18 cellular contexts compared by ENCODE assay signal in genomic region chr3:135920275-135920674, GRCh38. TPM values are rescaled to one million over a fixed set of nuclear protein-coding genes. Genes with fewer than 3 reads are reported as not detected.
DNase-seq lines count a peak whose midpoint lies in the region; ATAC-seq and TF ChIP-seq lines count a peak whose summit lies in the region.
"Had no signal": no experiment of that assay in that cellular context is flagged by ENCODE, and none has a peak within 500 bp of the region (broad histone marks: within the 10 kb centered on the region; RNA-seq: fewer than 3 reads in every experiment).

No MANE protein-coding gene starts in this region.

- peak; percentile 39 for DNase-seq in activated CD4-positive, alpha-beta T cell treated with anti-CD3 and anti-CD28 coated beads, Interleukin-2, amount 10 ng/mL, durations not matched to agents 24 days and 14 days
- no peak for DNase-seq in activated CD4-positive, alpha-beta T cell treated with anti-CD3 and anti-CD28 coated beads, Interleukin-2, amount 50 U/mL, for 1 hour
- DNase-seq in PC-3 (peak; percentile 23), foreskin melanocyte (peak; percentile 52), head of caudate nucleus (no peak)
- DNase-seq in stimulated activated naive CD4-positive, alpha-beta T cell (lab: John Stamatoyannopoulos, UW), result no peak
- DNase-seq: AML-193; Caco-2; Calu3; CD4-positive, alpha-beta T cell; CD8-positive, alpha-beta T cell; DMS79 treated with DMSO at 0.1 percent for 48 hours; GF-D8 had no signal

- no peak for ATAC-seq in PC-3
- ATAC-seq: A549; CD8-positive, alpha-beta T cell had no signal

- H3K27me3 Mint-ChIP-seq in activated CD4-positive, alpha-beta T cell treated with anti-CD3 and anti-CD28 coated beads, Interleukin-2, amount 10 ng/mL, durations not matched to agents 24 days and 14 days, result peaks cover 3% of the 10 kb centered on the region

- H3K9me3 Mint-ChIP-seq in activated CD4-positive, alpha-beta T cell treated with anti-CD3 and anti-CD28 coated beads, Interleukin-2, amount 10 ng/mL, durations not matched to agents 24 days and 14 days, result no peaks in the 10 kb centered on the region
- H3K9me3 Mint-ChIP-seq: CD4-positive, alpha-beta T cell; CD8-positive, alpha-beta T cell had no signal

- H2AFZ ChIP-seq in PC-3 (ENCODE audit: low read length), result no peak overlapping the region

- no peak overlapping the region for H3K27ac Mint-ChIP-seq in activated CD4-positive, alpha-beta T cell treated with anti-CD3 and anti-CD28 coated beads, Interleukin-2, amount 10 ng/mL, durations not matched to agents 24 days and 14 days
- H3K27ac Mint-ChIP-seq: B cell; CD4-positive, alpha-beta T cell; CD8-positive, alpha-beta T cell had no signal

- H3K79me2 ChIP-seq in PC-3 (ENCODE audit: low read length), result no peaks in the 10 kb centered on the region

- CTCF ChIA-PET in PC-3 (lab: Charles Lee), result no interaction called here

- no peak overlapping the region for H3K4me3 Mint-ChIP-seq in activated CD4-positive, alpha-beta T cell treated with anti-CD3 and anti-CD28 coated beads, Interleukin-2, amount 10 ng/mL, durations not matched to agents 24 days and 14 days
- H3K4me3 Mint-ChIP-seq: B cell; CD4-positive, alpha-beta T cell; CD8-positive, alpha-beta T cell had no signal

- H3K4me3 ChIP-seq in PC-3 (ENCODE audit: low read length), result no peak overlapping the region
- H3K4me3 ChIP-seq: A549; BLaER1 treated with 17β-estradiol and CSF1 and Interleukin-3, amounts not matched to agents 10 nM and 100 nM had no signal

- H3K4me1 Mint-ChIP-seq in activated CD4-positive, alpha-beta T cell treated with anti-CD3 and anti-CD28 coated beads, Interleukin-2, amount 10 ng/mL, durations not matched to agents 24 days and 14 days, result no peaks in the 10 kb centered on the region
- H3K4me1 Mint-ChIP-seq: B cell had no signal

- H3F3A ChIP-seq in PC-3 (ENCODE audit: low read length, unreplicated experiment), result no peaks in the 10 kb centered on the region

- no peaks in the 10 kb centered on the region for H3K27me3 ChIP-seq in PC-3 (ENCODE audit: low read length)
- H3K27me3 ChIP-seq: BLaER1 treated with 17β-estradiol and CSF1 and Interleukin-3, amounts not matched to agents 10 nM and 100 nM had no signal

- H3K36me3 Mint-ChIP-seq in activated CD4-positive, alpha-beta T cell treated with anti-CD3 and anti-CD28 coated beads, Interleukin-2, amount 10 ng/mL, durations not matched to agents 24 days and 14 days (ENCODE audit: low read depth), result no peaks in the 10 kb centered on the region
- H3K36me3 Mint-ChIP-seq: CD8-positive, alpha-beta T cell had no signal

- no peak overlapping the region for H3K27ac ChIP-seq in PC-3 (ENCODE audit: low read length)
- H3K27ac ChIP-seq: 22Rv1; A549; BLaER1 treated with 17β-estradiol and CSF1 and Interleukin-3, amounts not matched to agents 10 nM and 100 nM; C4-2B had no signal

- H3K36me3 ChIP-seq in PC-3 (ENCODE audit: low read depth, low read length), result no peaks in the 10 kb centered on the region
- H3K36me3 ChIP-seq: BLaER1 treated with 17β-estradiol and CSF1 and Interleukin-3, amounts not matched to agents 10 nM and 100 nM had no signal

- intact Hi-C loops in activated CD4-positive, alpha-beta T cell treated with anti-CD3 and anti-CD28 coated beads, Interleukin-2, amount 10 ng/mL, durations not matched to agents 24 days and 14 days (cut with micrococcal nuclease), result loop anchor here (10.0 kb wide), 1 partner anchor 125 kb away; no protein-coding TSS in a partner anchor
- intact Hi-C loops in PC-3 (cut with micrococcal nuclease) (no loop called here), head of caudate nucleus (cut with DNase I) (no loop called here)

- H3K9me2 ChIP-seq in PC-3 (replicated peaks; ENCODE audit: low read length), result no peaks in the 10 kb centered on the region

- H3K4me2 ChIP-seq in PC-3 (ENCODE audit: low read length), result no peak overlapping the region
- H3K4me2 ChIP-seq: A549; BLaER1 treated with 17β-estradiol and CSF1 and Interleukin-3, amounts not matched to agents 10 nM and 100 nM had no signal

- POLR2A ChIA-PET in PC-3 (lab: Charles Lee; ENCODE audit: unreplicated experiment), result no interaction called here

- H3K9ac ChIP-seq in PC-3 (ENCODE audit: low read length), result no peak overlapping the region
- H3K9ac ChIP-seq: BLaER1 treated with 17β-estradiol and CSF1 and Interleukin-3, amounts not matched to agents 10 nM and 100 nM had no signal

- no peaks in the 10 kb centered on the region for H3K9me3 ChIP-seq in PC-3 (ENCODE audit: low read length)
- H3K9me3 ChIP-seq: A549; BLaER1 treated with 17β-estradiol and CSF1 and Interleukin-3, amounts not matched to agents 10 nM and 100 nM; Caco-2 had no signal

- BruUV-seq in PC-3 (replicated peaks; lab: Mats Ljungman, UMichigan), result no TSS peak

- no peaks in the 10 kb centered on the region; the same call in 1 of the 2 replicates for H3K4me1 ChIP-seq in PC-3 (ENCODE audit: insufficient read depth, low read length)
- H3K4me1 ChIP-seq: A549, Caco-2 had no signal

- H4K20me1 ChIP-seq in PC-3 (ENCODE audit: low read length), result no peaks in the 10 kb centered on the region
- H4K20me1 ChIP-seq: BLaER1 treated with 17β-estradiol and CSF1 and Interleukin-3, amounts not matched to agents 10 nM and 100 nM had no signal

- no peak for TF ChIP-seq CTCF in PC-3 (conservative IDR thresholded peaks at IDR 0.05; ENCODE audit: low read depth, low read length)

RNA-seq across cellular contexts. Expression of gene PPP2R3A, which starts 45.3 kb away (rescaled TPM):
- 0.28 and 0.49 TPM in 2 replicates for total RNA-seq in activated CD4-positive, alpha-beta T cell treated with anti-CD3 and anti-CD28 coated beads, Interleukin-2, amount 10 ng/mL, durations not matched to agents 24 days and 14 days
- total RNA-seq in PC-3 (2014; rRNA removed), result 9.4 and 12.3 TPM in 2 replicates

Comparison
In these comparisons a context has a peak if more than half of its experiments do, and no peak if none do; other contexts are left out.
1. DNase-seq: peak in activated CD4-positive, alpha-beta T cell treated with anti-CD3 and anti-CD28 coated beads, Interleukin-2, amount 10 ng/mL, durations not matched to agents 24 days and 14 days (single experiment), PC-3 (single experiment) and foreskin melanocyte (single experiment); none in activated CD4-positive, alpha-beta T cell treated with anti-CD3 and anti-CD28 coated beads, Interleukin-2, amount 50 U/mL, for 1 hour (single experiment), head of caudate nucleus (0 of 42) and stimulated activated naive CD4-positive, alpha-beta T cell (0 of 6).